In the genomic region with DNA sequence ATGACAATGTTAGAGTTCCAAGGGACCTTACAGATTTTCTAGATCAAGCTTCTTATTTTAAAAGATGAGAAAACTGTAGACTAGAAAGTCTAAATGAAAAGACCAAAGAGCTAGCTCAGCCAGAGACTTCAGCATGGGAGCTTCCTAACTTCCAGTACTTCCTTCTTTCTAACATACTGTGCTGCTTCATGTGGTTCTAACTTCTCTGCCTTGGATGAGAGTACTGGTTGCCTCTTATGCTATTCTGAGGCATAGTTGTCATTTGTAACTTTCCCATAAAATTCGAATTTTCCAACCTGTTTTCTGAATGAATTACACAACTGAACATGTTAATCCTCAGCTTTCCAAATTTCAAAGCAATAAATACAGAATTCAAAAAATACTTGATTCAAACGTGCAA, we compare ENCODE assay signal across 9 cellular contexts. TPM values are rescaled to one million over a fixed set of nuclear protein-coding genes. Genes with fewer than 3 reads are reported as not detected.
DNase-seq lines count a peak whose midpoint lies in the region; ATAC-seq and TF ChIP-seq lines count a peak whose summit lies in the region.
"Had no signal": no experiment of that assay in that cellular context is flagged by ENCODE, and none has a peak within 500 bp of the region (broad histone marks: within the 10 kb centered on the region; RNA-seq: fewer than 3 reads in every experiment).

No MANE protein-coding gene starts in this region.

- H3K27ac Mint-ChIP-seq in activated CD4-positive, alpha-beta T cell treated with anti-CD3 and anti-CD28 coated beads, Interleukin-2, amount 10 ng/mL, durations not matched to agents 7 days and 5 days, result no peak overlapping the region
- no peak overlapping the region for H3K27ac Mint-ChIP-seq in stimulated activated naive CD8-positive, alpha-beta T cell treated with anti-CD3 and anti-CD28 coated beads, Interleukin-15, amount 100 ng/mL, for 72 hours

- H3K4ac ChIP-seq in neuronal stem cell (ENCODE audit: low read length), result no peak overlapping the region

- no peaks in the 10 kb centered on the region for H3K36me3 ChIP-seq in SU-DHL-6 (ENCODE audit: low read length)
- peaks cover 0 to 2% of the 10 kb centered on the region in 2 donors for H3K36me3 ChIP-seq in neuronal stem cell (replicated peaks in 1 of 2; ENCODE audit: control insufficient read depth in 2 of 2, insufficient read depth in 2 of 2, low read length in 2 of 2)

- H2AFZ ChIP-seq in SU-DHL-6 (ENCODE audit: low read depth, low read length, severe bottlenecking) (no peak overlapping the region), neuronal stem cell (ENCODE audit: low read length) (no peak overlapping the region)

- H3K27ac ChIP-seq in SU-DHL-6 (ENCODE audit: low read depth, low read length) (0 out of 2 replicates have a peak overlapping the region, but pooled peaks have one; percentile 19), neuronal stem cell (replicated peaks; ENCODE audit: low read length) (no peak overlapping the region)

- H3K27me3 ChIP-seq in SU-DHL-6 (ENCODE audit: low read length) (no peaks in the 10 kb centered on the region), neuronal stem cell (ENCODE audit: control insufficient read depth in 3 of 3, insufficient read depth in 3 of 3, low read depth in 1 of 3, low read length in 3 of 3) (no peaks in the 10 kb centered on the region)

- no peak overlapping the region for H4K8ac ChIP-seq in neuronal stem cell (ENCODE audit: low read depth, low read length)

- peak overlapping the region; percentile 8 for H3K4me3 Mint-ChIP-seq in activated CD4-positive, alpha-beta T cell treated with anti-CD3 and anti-CD28 coated beads, Interleukin-2, amount 10 ng/mL, durations not matched to agents 7 days and 5 days
- H3K4me3 Mint-ChIP-seq in stimulated activated naive CD8-positive, alpha-beta T cell treated with anti-CD3 and anti-CD28 coated beads, Interleukin-15, amount 100 ng/mL, for 72 hours, result peak overlapping the region; percentile 44 to 70

- H3K9me2 ChIP-seq in SU-DHL-6 (replicated peaks; ENCODE audit: insufficient read depth, low read length), result no peaks in the 10 kb centered on the region

- CTCF ChIA-PET in activated CD4-positive, alpha-beta T cell treated with anti-CD3 and anti-CD28 coated beads, Interleukin-2, amount 10 ng/mL, durations not matched to agents 7 days and 5 days (lab: Charles Lee), result interaction anchor here (0.9 kb wide), 1 partner anchor 61 kb away, joined by 3 read pairs; no protein-coding TSS in a partner anchor

- no peak overlapping the region for H2BK12ac ChIP-seq in neuronal stem cell (ENCODE audit: low read length)

- no peaks in the 10 kb centered on the region for H4K20me1 ChIP-seq in SU-DHL-6 (ENCODE audit: low read depth, low read length)

- H3K9me3 Mint-ChIP-seq in activated CD4-positive, alpha-beta T cell treated with anti-CD3 and anti-CD28 coated beads, Interleukin-2, amount 10 ng/mL, durations not matched to agents 7 days and 5 days, result no peaks in the 10 kb centered on the region
- H3K9me3 Mint-ChIP-seq in stimulated activated naive CD8-positive, alpha-beta T cell treated with anti-CD3 and anti-CD28 coated beads, Interleukin-15, amount 100 ng/mL, for 72 hours, result no peaks in the 10 kb centered on the region

- H3K18ac ChIP-seq in neuronal stem cell (ENCODE audit: low read length), result no peak overlapping the region

- no peak overlapping the region for H2AK5ac ChIP-seq in neuronal stem cell (ENCODE audit: low read depth, low read length)

- H3K9ac ChIP-seq in SU-DHL-6 (ENCODE audit: low read length) (no peak overlapping the region), neuronal stem cell (ENCODE audit: low read depth, low read length, poor library complexity) (no peak overlapping the region)

- POLR2A ChIA-PET in activated CD4-positive, alpha-beta T cell treated with anti-CD3 and anti-CD28 coated beads, Interleukin-2, amount 10 ng/mL, durations not matched to agents 7 days and 5 days (lab: Charles Lee), result interaction anchor here (0.6 kb wide), 1 partner anchor 234 kb away, joined by 4 read pairs; no protein-coding TSS in a partner anchor

- WGBS in neuronal stem cell (ENCODE audit: extremely low coverage in 2 of 2, insufficient read length in 2 of 2, insufficient replicate concordance in 1 of 2), 2 donors, result no CpG with 5 or more reads among the region's 2 CpGs

- H2BK15ac ChIP-seq in neuronal stem cell (ENCODE audit: low read length), result no peak overlapping the region

- peaks cover 30% of the 10 kb centered on the region for H3F3A ChIP-seq in SU-DHL-6 (ENCODE audit: insufficient read depth)

- peaks cover 66% of the 10 kb centered on the region for H3K79me2 ChIP-seq in SU-DHL-6 (ENCODE audit: insufficient read depth, low read length)

- H3K23ac ChIP-seq in neuronal stem cell (ENCODE audit: low read depth, low read length, poor library complexity), result no peak overlapping the region

- ATAC-seq in stimulated activated naive CD8-positive, alpha-beta T cell treated with anti-CD3 and anti-CD28 coated beads, Interleukin-15, amount 100 ng/mL, for 72 hours, result no peak

- H3K4me1 Mint-ChIP-seq in activated CD4-positive, alpha-beta T cell treated with anti-CD3 and anti-CD28 coated beads, Interleukin-2, amount 10 ng/mL, durations not matched to agents 7 days and 5 days, result peaks cover 27% of the 10 kb centered on the region
- H3K4me1 Mint-ChIP-seq in stimulated activated naive CD8-positive, alpha-beta T cell treated with anti-CD3 and anti-CD28 coated beads, Interleukin-15, amount 100 ng/mL, for 72 hours, result peaks cover 20% of the 10 kb centered on the region

- no peak for TF ChIP-seq CTCF in SU-DHL-6 (IDR thresholded peaks at IDR 0.05; ENCODE audit: insufficient read depth, low read length, poor library complexity, severe bottlenecking)
- TF ChIP-seq CTCF in fibroblast of mammary gland (conservative IDR thresholded peaks at IDR 0.05; ENCODE audit: control insufficient read depth, insufficient read depth, low read depth, low read length), result no peak

- no peak overlapping the region for H2BK5ac ChIP-seq in neuronal stem cell (ENCODE audit: low read length)

- H2BK120ac ChIP-seq in neuronal stem cell (ENCODE audit: low read depth, low read length), result no peak overlapping the region

- DNase-seq in activated CD4-positive, alpha-beta T cell treated with anti-CD3 and anti-CD28 coated beads, Interleukin-2, amount 10 ng/mL, durations not matched to agents 7 days and 5 days, result no peak
- no peak for DNase-seq in activated CD4-positive, alpha-beta T cell treated with anti-CD3 and anti-CD28 coated beads, Interleukin-2, amount 50 U/mL, for 48 hours
- peak; percentile 28 for DNase-seq in fibroblast of mammary gland (ENCODE audit: low read depth)
- no peak for DNase-seq in stimulated activated naive CD8-positive, alpha-beta T cell treated with anti-CD3 and anti-CD28 coated beads, Interleukin-15, amount 100 ng/mL, for 72 hours
- no peak for DNase-seq in GM03348 (ENCODE audit: low spot score)
- no peak for DNase-seq in DMS53 (lab: John Stamatoyannopoulos, UW)
- DNase-seq in neuronal stem cell (ENCODE audit: low spot score), result no peak
- DNase-seq: stimulated activated CD4-positive, alpha-beta T cell treated with anti-CD3 and anti-CD28 coated beads, Interleukin-12 subunit alpha, Interleukin-12 subunit beta, amount 100 ng/mL, for 4 hours had no signal

- H3K4me3 ChIP-seq in SU-DHL-6 (ENCODE audit: insufficient read depth, low read length, poor library complexity, severe bottlenecking), result peak overlapping the region; percentile 96
- peak overlapping the region; percentile 90 for H3K4me3 ChIP-seq in fibroblast of mammary gland (ENCODE audit: control insufficient read depth, low read depth, low read length)
- H3K4me3 ChIP-seq in neuronal stem cell (ENCODE audit: low read length in 2 of 2), result peak overlapping the region in 1 of 2 donors; percentile 86

- peaks cover 8% of the 10 kb centered on the region for H3K27me3 Mint-ChIP-seq in activated CD4-positive, alpha-beta T cell treated with anti-CD3 and anti-CD28 coated beads, Interleukin-2, amount 10 ng/mL, durations not matched to agents 7 days and 5 days
- no peaks in the 10 kb centered on the region for H3K27me3 Mint-ChIP-seq in stimulated activated naive CD8-positive, alpha-beta T cell treated with anti-CD3 and anti-CD28 coated beads, Interleukin-15, amount 100 ng/mL, for 72 hours

- H4K91ac ChIP-seq in neuronal stem cell (ENCODE audit: low read depth, low read length, poor library complexity), result no peak overlapping the region

- no peaks in the 10 kb centered on the region for H3K79me1 ChIP-seq in neuronal stem cell (ENCODE audit: low read depth, low read length)

- H3K4me2 ChIP-seq in SU-DHL-6 (ENCODE audit: low read depth, low read length, poor library complexity, severe bottlenecking) (peak overlapping the region; percentile 99), neuronal stem cell (ENCODE audit: insufficient read depth, low read length, poor library complexity, severe bottlenecking) (no peak overlapping the region)

- H3K14ac ChIP-seq in neuronal stem cell (ENCODE audit: low read length), result no peak overlapping the region

- peaks cover 3% of the 10 kb centered on the region for H3K36me3 Mint-ChIP-seq in activated CD4-positive, alpha-beta T cell treated with anti-CD3 and anti-CD28 coated beads, Interleukin-2, amount 10 ng/mL, durations not matched to agents 7 days and 5 days (ENCODE audit: low read depth)

- H3K4me1 ChIP-seq in neuronal stem cell (ENCODE audit: control insufficient read depth in 2 of 2, insufficient read depth in 1 of 2, low read depth in 1 of 2, low read length in 2 of 2), result peaks cover 2 to 14% of the 10 kb centered on the region in 2 donors

- no peaks in the 10 kb centered on the region for H3K9me3 ChIP-seq in SU-DHL-6 (ENCODE audit: insufficient read depth, low read length)
- peaks cover 0 to 4% of the 10 kb centered on the region in 2 donors for H3K9me3 ChIP-seq in neuronal stem cell (replicated peaks in 1 of 2; ENCODE audit: control insufficient read depth in 2 of 2, insufficient read depth in 1 of 2, low read depth in 1 of 2, low read length in 2 of 2)

RNA-seq across cellular contexts. Expression of a gene that starts 1.8 kb away (rescaled TPM):
- total RNA-seq in activated CD4-positive, alpha-beta T cell treated with anti-CD3 and anti-CD28 coated beads, Interleukin-2, amount 10 ng/mL, durations not matched to agents 7 days and 5 days, result 10 to 100 TPM; 13.5 to 15.2 TPM
- 36.4 TPM for polyA plus RNA-seq in neuronal stem cell (2013, experiment 1 of 2)
- 36.5 TPM for polyA plus RNA-seq in neuronal stem cell (2013, experiment 2 of 2)
